Comparison of ENCODE assay signal across 10 cellular contexts in the genomic region with DNA sequence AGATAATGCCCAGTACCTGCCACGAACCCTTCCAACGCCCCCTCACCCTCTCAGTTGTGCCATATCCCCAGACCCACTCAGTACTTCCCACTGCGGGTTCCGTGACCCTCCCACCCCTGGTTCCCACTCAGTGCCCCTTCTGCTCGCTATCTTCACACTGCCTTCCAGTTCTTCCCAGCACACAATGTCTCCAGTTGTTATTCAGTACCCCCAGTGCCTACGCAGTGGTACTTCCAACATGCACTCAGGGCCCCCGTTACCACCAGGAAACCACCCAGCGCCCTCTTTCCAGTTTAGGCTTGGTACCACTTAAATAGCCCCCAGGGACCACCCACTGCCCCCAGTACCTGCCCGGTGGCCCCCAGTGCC. TPM values are rescaled to one million over a fixed set of nuclear protein-coding genes. Genes with fewer than 3 reads are reported as not detected.
DNase-seq lines count a peak whose midpoint lies in the region; ATAC-seq and TF ChIP-seq lines count a peak whose summit lies in the region.
"Had no signal": no experiment of that assay in that cellular context is flagged by ENCODE, and none has a peak within 500 bp of the region (broad histone marks: within the 10 kb centered on the region; RNA-seq: fewer than 3 reads in every experiment).

No MANE protein-coding gene starts in this region.

- 32 to 35% methylated on average over 9 of the region's 9 CpGs for WGBS in tibial nerve, 2 donors

- H3K4me1 ChIP-seq in HEK293 (ENCODE audit: control insufficient read depth, insufficient read depth, low read length) = no peaks in the 10 kb centered on the region
- peaks cover 0 to 19% (median 3%) of the 10 kb centered on the region in 4 donors for H3K4me1 ChIP-seq in tibial nerve

- no peak overlapping the region for H3K27ac ChIP-seq in CD4-positive, alpha-beta T cell (ENCODE audit: low read depth, low read length)
- no peak overlapping the region for H3K27ac ChIP-seq in HEK293 (ENCODE audit: extremely low read depth, low read depth, low read length)
- peak overlapping the region; percentile 85 for H3K27ac ChIP-seq in angular gyrus (ENCODE audit: low read depth, low read length)
- peak overlapping the region in 1 of 4 donors; percentile 83 for H3K27ac ChIP-seq in tibial nerve
- H3K27ac ChIP-seq: ascending aorta had no signal

- H3K36me3 Mint-ChIP-seq in CD4-positive, alpha-beta T cell (ENCODE audit: low read depth) = no peaks in the 10 kb centered on the region
- no peaks in the 10 kb centered on the region for H3K36me3 Mint-ChIP-seq in nephron (ENCODE audit: low read depth)

- no peak for TF ChIP-seq CTCF in CD4-positive, alpha-beta T cell (IDR thresholded peaks at IDR 0.05)
- TF ChIP-seq CTCF in HEK293 (tag by site-specific recombination; IDR thresholded peaks at IDR 0.05) (no peak), nephron (IDR thresholded peaks at IDR 0.05; ENCODE audit: unreplicated experiment in 3 of 3) (no peak), tibial nerve (IDR thresholded peaks at IDR 0.05) (no peak)

- ATAC-seq in CD4-positive, alpha-beta T cell (ENCODE audit: poor library complexity) = no peak

- H3K9me3 Mint-ChIP-seq in CD4-positive, alpha-beta T cell = no peaks in the 10 kb centered on the region
- H3K9me3 Mint-ChIP-seq in nephron = no peaks in the 10 kb centered on the region

- TF ChIP-seq EP300 in tibial nerve (IDR thresholded peaks at IDR 0.05) = no peak

- peak overlapping the region; percentile 43 for H3K4me3 Mint-ChIP-seq in CD4-positive, alpha-beta T cell
- peak overlapping the region; percentile 69 to 81 (median 73) for H3K4me3 Mint-ChIP-seq in nephron

- CTCF ChIA-PET in CD4-positive, alpha-beta T cell (lab: Charles Lee) = interaction anchor here (0.6 to 3.4 kb wide), 53 partner anchors 8 to 1721 kb away, joined by 3 to 172 read pairs (median 4); partner anchors contain the start of genes HSPA9, PAIP2, STING1 and UBE2D2
- CTCF ChIA-PET in HEK293 (lab: Yijun Ruan, JAX) = interaction anchor here (0.6 to 10.7 kb wide), 42 partner anchors 8 to 624 kb away, joined by 3 to 269 read pairs (median 6); partner anchors contain the start of genes CXXC5 and PSD2
- CTCF ChIA-PET in HEK293T (lab: Yijun Ruan, JAX) = interaction anchor here (0.6 to 2.4 kb wide), 28 partner anchors 8 to 387 kb away, joined by 3 to 26 read pairs (median 4); partner anchors contain the start of gene CXXC5

- H3K27ac Mint-ChIP-seq in CD4-positive, alpha-beta T cell = no peak overlapping the region
- peak overlapping the region in 2 of 3 experiments; percentile 32 to 34 for H3K27ac Mint-ChIP-seq in nephron

- H3K27me3 Mint-ChIP-seq in CD4-positive, alpha-beta T cell = peaks cover 56% of the 10 kb centered on the region
- peaks cover 47% of the 10 kb centered on the region for H3K27me3 Mint-ChIP-seq in nephron (ENCODE audit: low read depth)

- no peak for DNase-seq in CD4-positive, alpha-beta T cell
- DNase-seq in tibial nerve (ENCODE audit: low spot score in 2 of 2) = no peak
- DNase-seq in HEK293T (ENCODE audit: extremely low spot score) = no peak
- no peak for DNase-seq in T-helper 9 cell
- DNase-seq: NCI-H2081 treated with DMSO at 0.1 percent for 48 hours had no signal

- H3K9me3 ChIP-seq in CD4-positive, alpha-beta T cell (ENCODE audit: control insufficient read depth, low read length) = no peaks in the 10 kb centered on the region
- H3K9me3 ChIP-seq in HEK293 (ENCODE audit: control insufficient read depth, insufficient read depth, low read depth, low read length) = no peaks in the 10 kb centered on the region
- H3K9me3 ChIP-seq in tibial nerve = no peaks in the 10 kb centered on the region
- H3K9me3 ChIP-seq: ascending aorta had no signal

- H3K36me3 ChIP-seq in HEK293 (ENCODE audit: control insufficient read depth in 2 of 2, insufficient read depth in 1 of 2, low read length in 2 of 2) (no peaks in the 10 kb centered on the region), tibial nerve (no peaks in the 10 kb centered on the region)
- H3K36me3 ChIP-seq: ascending aorta had no signal

- H3K4me1 Mint-ChIP-seq in CD4-positive, alpha-beta T cell (ENCODE audit: low read depth) = peaks cover 9% of the 10 kb centered on the region
- H3K4me1 Mint-ChIP-seq in nephron = peaks cover 40% of the 10 kb centered on the region

- intact Hi-C loops in CD4-positive, alpha-beta T cell (cut with DNase I, micrococcal nuclease) = loop anchor here (1.0 to 5.0 kb wide), 5 partner anchors 132 to 478 kb away; no protein-coding TSS in a partner anchor

- no peak for TF ChIP-seq POLR2A in tibial nerve (IDR thresholded peaks at IDR 0.05)

- H3K27me3 ChIP-seq in CD4-positive, alpha-beta T cell (ENCODE audit: control insufficient read depth, insufficient read depth, low read length) = peaks cover 29% of the 10 kb centered on the region
- peaks cover 0 to 20% of the 10 kb centered on the region in 2 donors for H3K27me3 ChIP-seq in tibial nerve

- POLR2A ChIA-PET in CD4-positive, alpha-beta T cell (lab: Charles Lee) = interaction anchor here (0.6 to 1.6 kb wide), 9 partner anchors 8 to 471 kb away, joined by 3 to 6 read pairs (median 4); partner anchors contain the start of gene MATR3
- POLR2A ChIA-PET in HEK293 (lab: Yijun Ruan, JAX) (interaction anchor here (1.0 to 1.4 kb wide), 3 partner anchors 18 to 202 kb away, joined by 3 to 5 read pairs (median 3); no protein-coding TSS in a partner anchor), HEK293T (lab: Yijun Ruan, JAX) (no interaction called here)

- H3K4me3 ChIP-seq in HEK293 (ENCODE audit: low read depth, low read length) = no peak overlapping the region
- no peak overlapping the region for H3K4me3 ChIP-seq in tibial nerve

TF ChIP-seq in HEK293, 187 proteins besides CTCF, POLR2A, EP300 and RAD21:
- TF ChIP-seq ZNF18 (tag by site-specific recombination; IDR thresholded peaks at IDR 0.05) (no peak), TCF7L2 (IDR thresholded peaks at IDR 0.05; ENCODE audit: borderline replicate concordance, low read depth, low read length) (no peak), HOXC10 (CRISPR knock-in tag; IDR thresholded peaks at IDR 0.05) (no peak), EGR2 (tag by site-specific recombination; IDR thresholded peaks at IDR 0.05; ENCODE audit: low read depth) (peak; percentile 19; the same call in 1 of the 2 replicates), ZFHX2 (tag by site-specific recombination; conservative IDR thresholded peaks at IDR 0.05) (peak; percentile 49; the same call in 1 of the 2 replicates), ZNF211 (tag by site-specific recombination; IDR thresholded peaks at IDR 0.05; ENCODE audit: low read depth) (no peak)

TF ChIP-seq in HEK293T, 16 proteins besides CTCF, POLR2A, EP300 and RAD21:
- no peak for TF ChIP-seq PKNOX1 (IDR thresholded peaks at IDR 0.05)

RNA-seq across cellular contexts. Expression of gene PSD2, which starts 30.6 kb away (rescaled TPM):
- under 1 TPM in 1 of 2 experiments, not detected in 1; 0.08 TPM for total RNA-seq in CD4-positive, alpha-beta T cell
- under 1 TPM in 3 of 4 donors, not detected in 1; under 0.01 to 0.30 (median 0.21) TPM for total RNA-seq in tibial nerve
- total RNA-seq: ascending aorta, esophagus mucosa had no signal
